16 cellular contexts compared by ENCODE assay signal in the genomic region with DNA sequence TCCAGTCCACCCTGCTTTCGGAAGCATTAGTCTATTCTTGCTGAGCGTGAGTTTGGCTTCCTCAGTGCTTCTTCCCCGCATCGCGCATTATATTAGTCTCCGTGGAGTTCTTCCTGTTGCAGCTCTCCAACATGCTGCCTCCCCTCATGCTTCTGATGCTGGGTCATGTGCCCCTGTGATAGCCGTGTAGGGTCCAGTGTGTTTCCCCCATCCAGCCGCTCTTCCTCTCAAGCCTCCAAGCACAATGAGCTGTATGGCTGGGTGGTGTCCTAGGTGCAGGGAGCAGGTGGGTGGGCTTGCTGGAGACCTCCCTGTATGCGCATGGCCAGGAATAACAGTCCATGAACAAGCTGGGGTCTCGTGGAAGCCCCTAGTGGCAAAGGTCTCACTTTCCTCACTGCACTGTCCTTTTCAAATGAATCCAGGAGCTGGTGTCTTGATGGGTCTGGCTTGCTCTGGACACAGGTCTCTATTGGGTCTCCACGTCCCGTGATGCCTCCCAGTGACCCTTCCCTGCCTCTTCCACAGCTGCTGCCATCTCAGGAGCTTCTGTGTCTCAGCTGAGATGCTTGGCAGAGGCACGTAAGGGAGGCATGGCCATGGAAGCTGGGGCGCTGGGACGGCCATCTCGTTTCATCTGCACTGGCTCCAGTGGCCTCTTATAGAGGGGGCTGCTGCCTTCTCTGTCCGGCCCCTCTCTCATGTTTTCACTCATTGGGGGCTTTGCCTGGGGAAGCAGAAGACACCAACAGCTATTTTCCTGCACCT.
"Had no signal": no experiment of that assay in that cellular context is flagged by ENCODE, and none has a peak within 500 bp of the region (broad histone marks: within the 10 kb centered on the region; RNA-seq: fewer than 3 reads in every experiment).

No MANE protein-coding gene starts in this region.

- H3K27ac Mint-ChIP-seq: activated B cell treated with CpG ODN at 0.5 μM for 24 hours; activated CD4-positive, alpha-beta T cell treated with anti-CD3 and anti-CD28 coated beads for 36 hours; activated naive CD4-positive, alpha-beta T cell treated with anti-CD3 and anti-CD28 coated beads for 36 hours; activated naive CD8-positive, alpha-beta T cell treated with anti-CD3 and anti-CD28 coated beads, Interleukin-2, amount 10 ng/mL, durations not matched to agents 7 days and 5 days; activated T-helper 2 cell treated with anti-CD3 and anti-CD28 coated beads, Interferon-gamma antibody, Interleukin-2, Interleukin-4, amounts not matched to agents 10 μg/mL and 5 μg/mL and 100 μg/mL, durations not matched to agents 14 hours and 24 hours and 36 hours; T-helper 17 cell had no signal

- H3K36me3 ChIP-seq: breast epithelium, colonic mucosa, upper lobe of left lung had no signal

- H3K9me3 ChIP-seq: colonic mucosa had no signal

- H3K4me1 ChIP-seq: breast epithelium, colonic mucosa, upper lobe of left lung had no signal

- H3K4me3 Mint-ChIP-seq: activated B cell treated with CpG ODN at 0.5 μM for 24 hours; activated CD4-positive, alpha-beta T cell treated with anti-CD3 and anti-CD28 coated beads for 36 hours; activated naive CD4-positive, alpha-beta T cell treated with anti-CD3 and anti-CD28 coated beads for 36 hours; activated naive CD8-positive, alpha-beta T cell treated with anti-CD3 and anti-CD28 coated beads, Interleukin-2, amount 10 ng/mL, durations not matched to agents 7 days and 5 days; activated T-cell treated with anti-CD3 and anti-CD28 coated beads, Interleukin-2, amount 50 U/mL, for 4 hours; T-helper 17 cell had no signal

- H3K4me1 Mint-ChIP-seq: activated B cell treated with CpG ODN at 0.5 μM for 24 hours; activated naive CD8-positive, alpha-beta T cell treated with anti-CD3 and anti-CD28 coated beads, Interleukin-2, amount 10 ng/mL, durations not matched to agents 7 days and 5 days; T-helper 17 cell had no signal

- H3K4me3 ChIP-seq: breast epithelium, colonic mucosa, upper lobe of left lung had no signal

- H3K27me3 ChIP-seq: breast epithelium, colonic mucosa, upper lobe of left lung had no signal

- ATAC-seq: activated CD4-positive, alpha-beta T cell treated with anti-CD3 and anti-CD28 coated beads for 36 hours; activated T-cell treated with anti-CD3 and anti-CD28 coated beads, Interleukin-2, amount 50 U/mL, for 4 hours; left ventricle myocardium superior; stimulated activated naive CD8-positive, alpha-beta T cell treated with anti-CD3 and anti-CD28 coated beads, Interleukin-15, Interleukin-2, amounts not matched to agents 100 U/mL and 50 U/mL, for 24 hours; T-helper 17 cell had no signal

- H3K27ac ChIP-seq: breast epithelium, colonic mucosa, upper lobe of left lung had no signal

- DNase-seq: activated B cell treated with CpG ODN at 0.5 μM for 24 hours; activated CD4-positive, alpha-beta T cell treated with anti-CD3 and anti-CD28 coated beads for 36 hours; activated CD4-positive, alpha-beta T cell treated with anti-CD3 and anti-CD28 coated beads, Interleukin-2, amount 50 U/mL, for 4 hours; activated naive CD4-positive, alpha-beta T cell treated with anti-CD3 and anti-CD28 coated beads for 36 hours; activated naive CD8-positive, alpha-beta T cell treated with anti-CD3 and anti-CD28 coated beads, Interleukin-2, amount 10 ng/mL, durations not matched to agents 7 days and 5 days; activated T-cell treated with anti-CD3 and anti-CD28 coated beads, Interleukin-2, amount 50 U/mL, for 4 hours; amniotic stem cell; foreskin fibroblast; left ventricle myocardium superior; stimulated activated CD4-positive, alpha-beta T cell treated with anti-CD3 and anti-CD28 coated beads, Interleukin-4, amount 100 ng/mL, for 24 hours; stimulated activated naive CD8-positive, alpha-beta T cell treated with anti-CD3 and anti-CD28 coated beads, Interleukin-15, Interleukin-2, amounts not matched to agents 100 U/mL and 50 U/mL, for 24 hours; T-helper 17 cell had no signal

- H3K36me3 Mint-ChIP-seq: activated naive CD8-positive, alpha-beta T cell treated with anti-CD3 and anti-CD28 coated beads, Interleukin-2, amount 10 ng/mL, durations not matched to agents 7 days and 5 days had no signal
